ENCODE assay signal across 1 cellular context in the genomic region with DNA sequence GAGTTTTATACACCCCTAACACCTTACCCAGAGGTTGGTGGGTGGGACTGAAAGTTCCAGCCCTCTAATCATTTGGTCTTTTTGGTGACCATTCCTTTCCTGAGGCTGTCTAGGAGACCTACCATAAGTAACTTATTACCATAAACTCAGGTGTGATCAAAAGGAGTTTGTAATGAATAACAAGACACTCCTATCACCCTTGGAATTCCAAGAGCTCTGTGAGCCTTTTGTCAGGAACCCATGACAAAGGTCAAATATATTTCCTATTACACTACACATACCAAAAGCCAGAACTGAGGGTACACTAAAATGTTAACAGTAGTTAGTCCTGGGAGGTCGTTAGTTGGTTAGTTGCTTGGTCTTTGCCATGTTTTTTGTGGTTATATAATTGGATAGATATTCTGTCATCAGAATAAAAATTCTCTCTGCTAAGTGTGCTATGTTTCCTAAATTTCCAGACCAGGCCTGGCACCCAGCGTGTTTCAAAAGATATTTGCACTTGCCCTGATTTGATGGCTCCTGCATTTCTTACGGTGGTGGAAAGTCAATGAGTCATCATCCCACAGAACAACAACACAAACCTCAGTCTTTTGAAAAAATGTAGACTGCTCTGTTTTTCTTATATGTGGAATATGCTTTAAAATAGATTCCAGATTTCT.
TF ChIP-seq lines count a peak whose summit lies in the region.

No MANE protein-coding gene starts in this region.

TF ChIP-seq in IMR-90, 13 proteins besides CTCF, POLR2A, EP300 and RAD21 (continued from another document):
- TF ChIP-seq RCOR1 (IDR thresholded peaks at IDR 0.05; ENCODE audit: insufficient replicate concordance, low read length) (no peak), RFX5 (IDR thresholded peaks at IDR 0.05; ENCODE audit: low read depth, low read length) (no peak), CEBPB (IDR thresholded peaks at IDR 0.05; ENCODE audit: low read depth, low read length) (no peak), MXI1 (IDR thresholded peaks at IDR 0.05; ENCODE audit: borderline replicate concordance, low read depth, low read length) (no peak), BHLHE40 (IDR thresholded peaks at IDR 0.05; ENCODE audit: low read depth, low read length) (peak; percentile 22; the same call in 1 of the 2 replicates), MAZ (IDR thresholded peaks at IDR 0.05; ENCODE audit: borderline replicate concordance, low read depth, low read length) (no peak), SMC3 (IDR thresholded peaks at IDR 0.05; ENCODE audit: low read depth, low read length) (no peak), NFE2L2 (IDR thresholded peaks at IDR 0.05; ENCODE audit: low read depth, low read length) (0 out of 2 replicates have a peak, but pooled peaks have one; percentile 7), CHD1 (IDR thresholded peaks at IDR 0.05; ENCODE audit: low read depth, low read length) (no peak)
- TF ChIP-seq, protein P1, sequence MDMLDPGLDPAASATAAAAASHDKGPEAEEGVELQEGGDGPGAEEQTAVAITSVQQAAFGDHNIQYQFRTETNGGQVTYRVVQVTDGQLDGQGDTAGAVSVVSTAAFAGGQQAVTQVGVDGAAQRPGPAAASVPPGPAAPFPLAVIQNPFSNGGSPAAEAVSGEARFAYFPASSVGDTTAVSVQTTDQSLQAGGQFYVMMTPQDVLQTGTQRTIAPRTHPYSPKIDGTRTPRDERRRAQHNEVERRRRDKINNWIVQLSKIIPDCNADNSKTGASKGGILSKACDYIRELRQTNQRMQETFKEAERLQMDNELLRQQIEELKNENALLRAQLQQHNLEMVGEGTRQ (IDR thresholded peaks at IDR 0.05; ENCODE audit: low read depth, low read length), result no peak
TF ChIP-seq in IMR-90: peak in this region for 4.
